ENCODE assay signal across 11 cellular contexts in genomic region chr22:38707984-38708383, GRCh38. TPM values are rescaled to one million over a fixed set of nuclear protein-coding genes. Genes with fewer than 3 reads are reported as not detected.
A peak's percentile ranks its signal among the peaks of the same experiment; 100 is the strongest.
DNase-seq lines count a peak whose midpoint lies in the region; ATAC-seq, FAIRE-seq and TF ChIP-seq lines count a peak whose summit lies in the region.
"Had no signal": no experiment of that assay in that cellular context is flagged by ENCODE, and none has a peak within 500 bp of the region (broad histone marks: within the 10 kb centered on the region; RNA-seq: fewer than 3 reads in every experiment).

No MANE protein-coding gene starts in this region.

- peak overlapping the region; percentile 56 for H3K4me3 Mint-ChIP-seq in activated B cell treated with CpG ODN at 0.5 μM for 24 hours

- no peaks in the 10 kb centered on the region for H3K27me3 Mint-ChIP-seq in activated B cell treated with CpG ODN at 0.5 μM for 24 hours

- intact Hi-C loops in HepG2 (cut with micrococcal nuclease; ENCODE audit: unreplicated experiment), result no loop called here
- intact Hi-C loops in right lobe of liver (cut with DNase I), result no loop called here
- intact Hi-C loops in activated B cell treated with CpG ODN at 0.5 μM for 24 hours (cut with micrococcal nuclease), result loop anchor here (5.0 to 10.0 kb wide), 3 partner anchors 84 to 1337 kb away; partner anchors contain the start of gene DNAL4

- in situ Hi-C loops in HepG2 (cut with HindIII; ENCODE audit: extremely low pct_ligation_motif_present, low pct_unique_long_range_greater_than_20kb), result no loop called here

- H3K4me1 ChIP-seq in HepG2 (ENCODE audit: insufficient read depth, low read length) (peaks cover 36% of the 10 kb centered on the region), right lobe of liver (peaks cover 0 to 27% (median 7%) of the 10 kb centered on the region in 4 donors), keratinocyte (ENCODE audit: control insufficient read depth, extremely low read depth, insufficient read depth, low read length) (peaks cover 24% of the 10 kb centered on the region)

- TF ChIP-seq CTCF in HepG2 (CRISPR knock-in tag; IDR thresholded peaks at IDR 0.05), result no peak
- TF ChIP-seq CTCF in right lobe of liver (IDR thresholded peaks at IDR 0.05), result no peak
- no peak for TF ChIP-seq CTCF in activated B cell treated with CpG ODN at 0.5 μM for 24 hours (IDR thresholded peaks at IDR 0.05)
- TF ChIP-seq CTCF in keratinocyte (optimal IDR thresholded peaks at IDR 0.05 in 1 of 3, IDR thresholded peaks at IDR 0.05 in 1 of 3, conservative IDR thresholded peaks at IDR 0.05 in 1 of 3; ENCODE audit: extremely low read depth in 1 of 3, insufficient read depth in 2 of 3, low read length in 3 of 3), result no peak

- H3K36me3 ChIP-seq in HepG2 (replicated peaks in 1 of 2; ENCODE audit: control insufficient read depth in 1 of 2, insufficient read depth in 2 of 2, low read length in 2 of 2), result peaks cover 11 to 27% of the 10 kb centered on the region in 2 experiments
- peaks cover 0 to 4% (median 0%) of the 10 kb centered on the region in 4 donors for H3K36me3 ChIP-seq in right lobe of liver
- H3K36me3 ChIP-seq in keratinocyte (ENCODE audit: control insufficient read depth in 2 of 2, extremely low read depth in 1 of 2, insufficient read depth in 2 of 2, low read length in 2 of 2), result peaks cover 0 to 14% of the 10 kb centered on the region in 2 experiments

- dilution Hi-C loops in keratinocyte (cut with MboI; ENCODE audit: extremely low pct_ligation_motif_present, low sequenced_read_pairs), result no loop called here

- peaks cover 9% of the 10 kb centered on the region for H3K9me1 ChIP-seq in keratinocyte (ENCODE audit: control insufficient read depth, extremely low read depth, insufficient read depth, low read length)

- FAIRE-seq in HepG2 (lab: Jason Lieb, UNC) (no peak), keratinocyte (lab: Jason Lieb, UNC) (no peak)
- FAIRE-seq: frontal cortex had no signal

- peaks cover 39% of the 10 kb centered on the region for H3K36me3 Mint-ChIP-seq in activated B cell treated with CpG ODN at 0.5 μM for 24 hours (ENCODE audit: low read depth)

- H4K20me1 ChIP-seq in HepG2 (ENCODE audit: insufficient read depth, low read length) (peaks cover 50% of the 10 kb centered on the region), keratinocyte (ENCODE audit: control insufficient read depth, extremely low read depth, insufficient read depth, low read length) (peaks cover 7% of the 10 kb centered on the region)

- BruUV-seq in HepG2 (replicated peaks; lab: Mats Ljungman, UMichigan), result no TSS peak

- peak overlapping the region; percentile 82 to 87 (median 83); a peak in 4 of 6 replicates for H3K4me3 ChIP-seq in HepG2 (replicated peaks in 1 of 3; ENCODE audit: insufficient read depth in 1 of 3, low read depth in 2 of 3, low read length in 3 of 3)
- no peak overlapping the region for H3K4me3 ChIP-seq in right lobe of liver
- H3K4me3 ChIP-seq in keratinocyte (ENCODE audit: control insufficient read depth in 2 of 3, extremely low read depth in 1 of 3, insufficient read depth in 2 of 3, low read depth in 1 of 3, low read length in 3 of 3), result peak overlapping the region in 1 of 3 experiments; percentile 99

- CTCF ChIA-PET in HepG2 (lab: Yijun Ruan, JAX; ENCODE audit: low intra/inter-chr PET ratio, low total read pairs), result no interaction called here
- CTCF ChIA-PET in activated B cell treated with CpG ODN at 0.5 μM for 24 hours (lab: Charles Lee), result interaction anchor here (1.4 kb wide), 1 partner anchor 17 kb away, joined by 3 read pairs; no protein-coding TSS in a partner anchor

- H3K27ac ChIP-seq in HepG2 (ENCODE audit: extremely low read length, insufficient read depth, low read length) (no peak overlapping the region), right lobe of liver (no peak overlapping the region), keratinocyte (ENCODE audit: control insufficient read depth, insufficient read depth, low read length) (no peak overlapping the region)

- H3K4me2 ChIP-seq in HepG2 (ENCODE audit: low read depth, low read length) (peak overlapping the region; percentile 87), keratinocyte (ENCODE audit: control insufficient read depth, extremely low read depth, insufficient read depth, low read depth, low read length) (peak overlapping the region; percentile 98)

- H2AFZ ChIP-seq in HepG2 (ENCODE audit: low read length), result no peak overlapping the region
- no peak overlapping the region for H2AFZ ChIP-seq in keratinocyte (ENCODE audit: control insufficient read depth, low read length)

- H3K9me3 ChIP-seq in HepG2 (ENCODE audit: low read length) (no peaks in the 10 kb centered on the region), right lobe of liver (no peaks in the 10 kb centered on the region), keratinocyte (ENCODE audit: control insufficient read depth, low read depth, low read length) (no peaks in the 10 kb centered on the region)

- POLR2A ChIA-PET in HepG2 (lab: Yijun Ruan, JAX) (interaction anchor here (0.9 to 5.8 kb wide), 9 partner anchors 9 to 48 kb away, joined by 3 to 51 read pairs (median 5); partner anchors contain the start of genes SUN2 and TOMM22), activated B cell treated with CpG ODN at 0.5 μM for 24 hours (lab: Charles Lee) (interaction anchor here (0.8 to 2.7 kb wide), 4 partner anchors 11 to 48 kb away, joined by 3 to 16 read pairs (median 4); partner anchors contain the start of gene SUN2)

- no peak for ATAC-seq in HepG2
- no peak for ATAC-seq in right lobe of liver
- no peak for ATAC-seq in activated B cell treated with CpG ODN at 0.5 μM for 24 hours (ENCODE audit: low read depth)
- ATAC-seq in HG02610 (IDR thresholded peaks at IDR 0.05; ENCODE audit: unreplicated experiment), result no peak

- no peaks in the 10 kb centered on the region for H3K9me3 Mint-ChIP-seq in activated B cell treated with CpG ODN at 0.5 μM for 24 hours

- peaks cover 80% of the 10 kb centered on the region for H3K4me1 Mint-ChIP-seq in activated B cell treated with CpG ODN at 0.5 μM for 24 hours

- no peak for TF ChIP-seq RAD21 in HepG2 (CRISPR knock-in tag; IDR thresholded peaks at IDR 0.05)

- DNase-seq in HepG2 (ENCODE audit: low spot score) (no peak), right lobe of liver (no peak), activated B cell treated with CpG ODN at 0.5 μM for 24 hours (no peak), keratinocyte (ENCODE audit: low read depth, low spot score) (no peak), SHP77 treated with DMSO at 0.1 percent for 48 hours (lab: John Stamatoyannopoulos, UW) (no peak), D341Med (ENCODE audit: low spot score) (no peak), NCI-H82 treated with DMSO at 0.1 percent for 48 hours (lab: John Stamatoyannopoulos, UW; ENCODE audit: unreplicated experiment) (no peak)
- DNase-seq: cerebellar nuclear complex, NCI-H510A had no signal

- H3K79me2 ChIP-seq in HepG2 (ENCODE audit: insufficient read depth, low read length), result peaks cover 71% of the 10 kb centered on the region
- peaks cover 68% of the 10 kb centered on the region for H3K79me2 ChIP-seq in keratinocyte (ENCODE audit: control insufficient read depth, insufficient read depth, low read length)

- no peak for TF ChIP-seq POLR2A in HepG2 (IDR thresholded peaks at IDR 0.05; ENCODE audit: insufficient read depth in 1 of 2, low read depth in 2 of 2, low read length in 2 of 2)
- no peak for TF ChIP-seq POLR2A in right lobe of liver (IDR thresholded peaks at IDR 0.05)

- no peak for TF ChIP-seq EP300 in HepG2 (IDR thresholded peaks at IDR 0.05; ENCODE audit: low read depth in 2 of 2, low read length in 2 of 2)
- no peak for TF ChIP-seq EP300 in HepG2 (CRISPR knock-in tag; IDR thresholded peaks at IDR 0.05; ENCODE audit: borderline replicate concordance)

- 65% methylated on average over 3 of the region's 3 CpGs for WGBS in HepG2 (ENCODE audit: low lambda C conversion rate)
- WGBS in right lobe of liver (ENCODE audit: insufficient coverage, low coverage, low lambda C conversion rate, missing lambda C conversion rate), result 75% methylated on average over 3 of the region's 3 CpGs

- H3K9ac ChIP-seq in HepG2 (ENCODE audit: insufficient read depth, low read depth, low read length), result 0 out of 2 replicates have a peak overlapping the region, but pooled peaks have one; percentile 7
- no peak overlapping the region for H3K9ac ChIP-seq in keratinocyte (ENCODE audit: control insufficient read depth, extremely low read depth, insufficient read depth, low read length)

- H3K27ac Mint-ChIP-seq in activated B cell treated with CpG ODN at 0.5 μM for 24 hours, result peak overlapping the region; percentile 87

- H3K27me3 ChIP-seq in HepG2 (ENCODE audit: control insufficient read depth in 1 of 2, insufficient read depth in 2 of 2, low read length in 2 of 2), result no peaks in the 10 kb centered on the region; a peak in 1 of 5 replicates
- H3K27me3 ChIP-seq in right lobe of liver, result no peaks in the 10 kb centered on the region
- H3K27me3 ChIP-seq in keratinocyte (ENCODE audit: control insufficient read depth, extremely low read depth, insufficient read depth, low read length), result no peaks in the 10 kb centered on the region

RNA-seq across cellular contexts. Expression of gene GTPBP1, which starts 2.2 kb away (rescaled TPM):
- total RNA-seq in HepG2 (2016; rRNA removed; fragmentation: Illumina TruSeq; extraction: Trizol) (22.3 and 24.6 TPM in 2 replicates), right lobe of liver (10 to 100 TPM; 13.4 to 21.6 (median 16.7) TPM), activated B cell treated with CpG ODN at 0.5 μM for 24 hours (90.6 and 103 TPM in 2 replicates)
- 9.4 and 11.9 TPM in 2 replicates for total RNA-seq in HepG2 (2016; cell fraction: cytosol; rRNA removed; fragmentation: Illumina TruSeq; extraction: Trizol; ENCODE audit: low read depth)
- 22.2 and 23.5 TPM in 2 replicates for total RNA-seq in HepG2 (2016; cell fraction: insoluble cytoplasmic fraction; rRNA removed; fragmentation: Illumina TruSeq; extraction: Trizol)
- total RNA-seq in HepG2 (2016; cell fraction: membrane; rRNA removed; fragmentation: Illumina TruSeq; extraction: Trizol), result 10.5 and 13.9 TPM in 2 replicates
- total RNA-seq in HepG2 (2016; cell fraction: nucleus; rRNA removed; fragmentation: Illumina TruSeq; extraction: Trizol), result 28.5 and 30.6 TPM in 2 replicates
- polyA plus RNA-seq in HepG2 (2011; rRNA removed) (27.0 and 34.6 TPM in 2 replicates), keratinocyte (9.7 to 19.8 TPM (median 16.3 TPM) in 3 replicates)
- polyA plus RNA-seq in HepG2 (2011; cell fraction: cytosol; rRNA removed), result 12.2 TPM in 2 replicates
- polyA plus RNA-seq in HepG2 (2011; cell fraction: nucleus; rRNA removed), result 95.6 and 97.7 TPM in 2 replicates
- polyA plus RNA-seq in HepG2 (2012), result 27.1 and 32.6 TPM in 2 replicates
- polyA plus RNA-seq in HepG2 (2016; cell fraction: cytosol; fragmentation: Illumina TruSeq; extraction: Trizol; ENCODE audit: low read depth), result 1.9 and 2.1 TPM in 2 replicates
- polyA plus RNA-seq in HepG2 (2016; cell fraction: insoluble cytoplasmic fraction; fragmentation: Illumina TruSeq; extraction: Trizol; ENCODE audit: low read depth), result 11.2 and 13.8 TPM in 2 replicates
- polyA plus RNA-seq in HepG2 (2016; cell fraction: membrane; fragmentation: Illumina TruSeq; extraction: Trizol; ENCODE audit: low read depth), result 4.8 and 5.6 TPM in 2 replicates
- polyA plus RNA-seq in HepG2 (2016; cell fraction: nucleus; fragmentation: Illumina TruSeq; extraction: Trizol; ENCODE audit: insufficient read depth, low read depth), result 23.2 and 23.4 TPM in 2 replicates
- polyA minus RNA-seq in HepG2 (2011; rRNA and poly(A)+ RNA removed; ENCODE audit: low replicate concordance), result 58.7 and 59.1 TPM in 2 replicates
- polyA minus RNA-seq in HepG2 (2011; cell fraction: cytosol; rRNA and poly(A)+ RNA removed), result 15.1 and 17.8 TPM in 2 replicates
- 81.0 and 88.9 TPM in 2 replicates for polyA minus RNA-seq in HepG2 (2011; cell fraction: nucleus; rRNA and poly(A)+ RNA removed)
- 28.5 TPM for polyA plus RNA-seq in keratinocyte (2011; ENCODE audit: low read depth)
- 7.8 and 12.9 TPM in 2 replicates for polyA plus RNA-seq in keratinocyte (2011; cell fraction: cytosol; rRNA removed)
- polyA plus RNA-seq in keratinocyte (2011; cell fraction: nucleus; rRNA removed), result 28.5 and 32.0 TPM in 2 replicates
- polyA plus RNA-seq in keratinocyte (2012; ENCODE audit: low replicate concordance), result 15.9 and 21.3 TPM in 2 replicates
- 26.2 to 57.6 TPM (median 36.7 TPM) in 3 replicates for polyA minus RNA-seq in keratinocyte
- polyA minus RNA-seq in keratinocyte (2011; cell fraction: cytosol; rRNA and poly(A)+ RNA removed), result 16.3 TPM
- 19.1 and 20.2 TPM in 2 replicates for polyA minus RNA-seq in keratinocyte (2011; cell fraction: nucleus; rRNA and poly(A)+ RNA removed)

RNA-seq across cellular contexts. Expression of gene JOSD1, which starts 7.2 kb away (rescaled TPM):
- total RNA-seq in HepG2 (2016; rRNA removed; fragmentation: Illumina TruSeq; extraction: Trizol) (30.6 and 31.7 TPM in 2 replicates), right lobe of liver (10 to 100 TPM; 13.0 to 32.2 (median 21.7) TPM), activated B cell treated with CpG ODN at 0.5 μM for 24 hours (39.3 and 45.2 TPM in 2 replicates)
- 8.1 and 9.2 TPM in 2 replicates for total RNA-seq in HepG2 (2016; cell fraction: cytosol; rRNA removed; fragmentation: Illumina TruSeq; extraction: Trizol; ENCODE audit: low read depth)
- total RNA-seq in HepG2 (2016; cell fraction: insoluble cytoplasmic fraction; rRNA removed; fragmentation: Illumina TruSeq; extraction: Trizol), result 26.6 and 29.1 TPM in 2 replicates
- 33.4 and 36.1 TPM in 2 replicates for total RNA-seq in HepG2 (2016; cell fraction: membrane; rRNA removed; fragmentation: Illumina TruSeq; extraction: Trizol)
- 17.6 and 22.7 TPM in 2 replicates for total RNA-seq in HepG2 (2016; cell fraction: nucleus; rRNA removed; fragmentation: Illumina TruSeq; extraction: Trizol)
- polyA plus RNA-seq in HepG2 (2011; rRNA removed) (38.4 and 44.5 TPM in 2 replicates), keratinocyte (23.8 to 40.7 TPM (median 32.6 TPM) in 3 replicates)
- polyA plus RNA-seq in HepG2 (2011; cell fraction: cytosol; rRNA removed), result 39.7 and 45.2 TPM in 2 replicates
- polyA plus RNA-seq in HepG2 (2011; cell fraction: nucleus; rRNA removed), result 36.9 and 44.6 TPM in 2 replicates
- 28.7 and 33.3 TPM in 2 replicates for polyA plus RNA-seq in HepG2 (2012)
- 7.4 and 8.3 TPM in 2 replicates for polyA plus RNA-seq in HepG2 (2016; cell fraction: cytosol; fragmentation: Illumina TruSeq; extraction: Trizol; ENCODE audit: low read depth)
- polyA plus RNA-seq in HepG2 (2016; cell fraction: insoluble cytoplasmic fraction; fragmentation: Illumina TruSeq; extraction: Trizol; ENCODE audit: low read depth), result 28.7 and 31.1 TPM in 2 replicates
- 21.8 and 25.8 TPM in 2 replicates for polyA plus RNA-seq in HepG2 (2016; cell fraction: membrane; fragmentation: Illumina TruSeq; extraction: Trizol; ENCODE audit: low read depth)
- polyA plus RNA-seq in HepG2 (2016; cell fraction: nucleus; fragmentation: Illumina TruSeq; extraction: Trizol; ENCODE audit: insufficient read depth, low read depth), result 40.7 and 49.6 TPM in 2 replicates
- 51.9 and 81.6 TPM in 2 replicates for polyA minus RNA-seq in HepG2 (2011; rRNA and poly(A)+ RNA removed; ENCODE audit: low replicate concordance)
- 20.5 and 24.2 TPM in 2 replicates for polyA minus RNA-seq in HepG2 (2011; cell fraction: cytosol; rRNA and poly(A)+ RNA removed)
- polyA minus RNA-seq in HepG2 (2011; cell fraction: nucleus; rRNA and poly(A)+ RNA removed), result 25.5 and 25.6 TPM in 2 replicates
- polyA plus RNA-seq in keratinocyte (2011; ENCODE audit: low read depth), result 6.0 TPM
- polyA plus RNA-seq in keratinocyte (2011; cell fraction: cytosol; rRNA removed), result 29.7 and 32.1 TPM in 2 replicates
- 39.0 and 39.2 TPM in 2 replicates for polyA plus RNA-seq in keratinocyte (2011; cell fraction: nucleus; rRNA removed)
- 20.6 and 34.6 TPM in 2 replicates for polyA plus RNA-seq in keratinocyte (2012; ENCODE audit: low replicate concordance)
- 23.5 to 56.9 TPM (median 33.5 TPM) in 3 replicates for polyA minus RNA-seq in keratinocyte
- 38.6 TPM for polyA minus RNA-seq in keratinocyte (2011; cell fraction: cytosol; rRNA and poly(A)+ RNA removed)
- polyA minus RNA-seq in keratinocyte (2011; cell fraction: nucleus; rRNA and poly(A)+ RNA removed), result 19.1 and 31.5 TPM in 2 replicates

RNA-seq across cellular contexts. Expression of gene TOMM22, which starts 26.2 kb away (rescaled TPM):
- total RNA-seq in HepG2 (2016; rRNA removed; fragmentation: Illumina TruSeq; extraction: Trizol), result 118 and 143 TPM in 2 replicates
- 46.5 and 54.3 TPM in 2 replicates for total RNA-seq in HepG2 (2016; cell fraction: cytosol; rRNA removed; fragmentation: Illumina TruSeq; extraction: Trizol; ENCODE audit: low read depth)
- total RNA-seq in HepG2 (2016; cell fraction: insoluble cytoplasmic fraction; rRNA removed; fragmentation: Illumina TruSeq; extraction: Trizol), result 112 and 138 TPM in 2 replicates
- 120 and 127 TPM in 2 replicates for total RNA-seq in HepG2 (2016; cell fraction: membrane; rRNA removed; fragmentation: Illumina TruSeq; extraction: Trizol)
- total RNA-seq in HepG2 (2016; cell fraction: nucleus; rRNA removed; fragmentation: Illumina TruSeq; extraction: Trizol), result 42.3 and 47.4 TPM in 2 replicates
- 37.3 and 46.9 TPM in 2 replicates for polyA plus RNA-seq in HepG2 (2011; rRNA removed)
- 27.5 and 46.2 TPM in 2 replicates for polyA plus RNA-seq in HepG2 (2011; cell fraction: cytosol; rRNA removed)
- polyA plus RNA-seq in HepG2 (2011; cell fraction: nucleus; rRNA removed), result 8.9 and 10.9 TPM in 2 replicates
- polyA plus RNA-seq in HepG2 (2012), result 46.1 and 62.9 TPM in 2 replicates
- 63.6 and 70.9 TPM in 2 replicates for polyA plus RNA-seq in HepG2 (2016; cell fraction: cytosol; fragmentation: Illumina TruSeq; extraction: Trizol; ENCODE audit: low read depth)
- polyA plus RNA-seq in HepG2 (2016; cell fraction: insoluble cytoplasmic fraction; fragmentation: Illumina TruSeq; extraction: Trizol; ENCODE audit: low read depth), result 161 and 162 TPM in 2 replicates
- polyA plus RNA-seq in HepG2 (2016; cell fraction: membrane; fragmentation: Illumina TruSeq; extraction: Trizol; ENCODE audit: low read depth), result 126 and 148 TPM in 2 replicates
- polyA plus RNA-seq in HepG2 (2016; cell fraction: nucleus; fragmentation: Illumina TruSeq; extraction: Trizol; ENCODE audit: insufficient read depth, low read depth), result 85.7 and 87.7 TPM in 2 replicates
- polyA minus RNA-seq in HepG2 (2011; rRNA and poly(A)+ RNA removed; ENCODE audit: low replicate concordance), result 34.4 and 37.5 TPM in 2 replicates
- polyA minus RNA-seq in HepG2 (2011; cell fraction: cytosol; rRNA and poly(A)+ RNA removed), result 28.1 and 28.5 TPM in 2 replicates
- polyA minus RNA-seq in HepG2 (2011; cell fraction: nucleus; rRNA and poly(A)+ RNA removed), result 11.8 and 15.4 TPM in 2 replicates
- 10 to 100 TPM; 23.2 to 36.8 (median 32.4) TPM for total RNA-seq in right lobe of liver
- 99.4 and 109 TPM in 2 replicates for total RNA-seq in activated B cell treated with CpG ODN at 0.5 μM for 24 hours
- 45.3 to 85.6 TPM (median 81.8 TPM) in 3 replicates for polyA plus RNA-seq in keratinocyte
- 22.0 TPM for polyA plus RNA-seq in keratinocyte (2011; ENCODE audit: low read depth)
- polyA plus RNA-seq in keratinocyte (2011; cell fraction: cytosol; rRNA removed), result 55.9 and 94.3 TPM in 2 replicates
- polyA plus RNA-seq in keratinocyte (2011; cell fraction: nucleus; rRNA removed), result 23.1 and 24.1 TPM in 2 replicates
- 48.1 and 71.8 TPM in 2 replicates for polyA plus RNA-seq in keratinocyte (2012; ENCODE audit: low replicate concordance)
- polyA minus RNA-seq in keratinocyte, result 20.3 to 50.9 TPM (median 35.2 TPM) in 3 replicates
- polyA minus RNA-seq in keratinocyte (2011; cell fraction: cytosol; rRNA and poly(A)+ RNA removed), result 41.4 TPM
- 5.1 and 9.5 TPM in 2 replicates for polyA minus RNA-seq in keratinocyte (2011; cell fraction: nucleus; rRNA and poly(A)+ RNA removed)

RNA-seq across cellular contexts. Expression of gene SUN2, which starts 47.8 kb away (rescaled TPM):
- total RNA-seq in HepG2 (2016; rRNA removed; fragmentation: Illumina TruSeq; extraction: Trizol) (18.2 and 45.6 TPM in 2 replicates), right lobe of liver (100 to 1,000 TPM; 104 to 174 (median 144) TPM), activated B cell treated with CpG ODN at 0.5 μM for 24 hours (122 and 146 TPM in 2 replicates)
- total RNA-seq in HepG2 (2016; cell fraction: cytosol; rRNA removed; fragmentation: Illumina TruSeq; extraction: Trizol; ENCODE audit: low read depth), result 7.7 and 8.7 TPM in 2 replicates
- 15.8 and 46.5 TPM in 2 replicates for total RNA-seq in HepG2 (2016; cell fraction: insoluble cytoplasmic fraction; rRNA removed; fragmentation: Illumina TruSeq; extraction: Trizol)
- total RNA-seq in HepG2 (2016; cell fraction: membrane; rRNA removed; fragmentation: Illumina TruSeq; extraction: Trizol), result 8.0 and 10.1 TPM in 2 replicates
- total RNA-seq in HepG2 (2016; cell fraction: nucleus; rRNA removed; fragmentation: Illumina TruSeq; extraction: Trizol), result 45.0 and 55.0 TPM in 2 replicates
- polyA plus RNA-seq in HepG2 (2011; rRNA removed) (56.6 and 94.4 TPM in 2 replicates), keratinocyte (15.9 to 23.2 TPM (median 21.9 TPM) in 3 replicates)
- 56.4 and 70.2 TPM in 2 replicates for polyA plus RNA-seq in HepG2 (2011; cell fraction: cytosol; rRNA removed)
- 131 and 136 TPM in 2 replicates for polyA plus RNA-seq in HepG2 (2011; cell fraction: nucleus; rRNA removed)
- 54.3 and 62.5 TPM in 2 replicates for polyA plus RNA-seq in HepG2 (2012)
- polyA plus RNA-seq in HepG2 (2016; cell fraction: cytosol; fragmentation: Illumina TruSeq; extraction: Trizol; ENCODE audit: low read depth), result 1.7 and 2.0 TPM in 2 replicates
- polyA plus RNA-seq in HepG2 (2016; cell fraction: insoluble cytoplasmic fraction; fragmentation: Illumina TruSeq; extraction: Trizol; ENCODE audit: low read depth), result 13.1 and 15.6 TPM in 2 replicates
- 2.6 and 3.3 TPM in 2 replicates for polyA plus RNA-seq in HepG2 (2016; cell fraction: membrane; fragmentation: Illumina TruSeq; extraction: Trizol; ENCODE audit: low read depth)
- 64.6 and 66.8 TPM in 2 replicates for polyA plus RNA-seq in HepG2 (2016; cell fraction: nucleus; fragmentation: Illumina TruSeq; extraction: Trizol; ENCODE audit: insufficient read depth, low read depth)
- polyA minus RNA-seq in HepG2 (2011; rRNA and poly(A)+ RNA removed; ENCODE audit: low replicate concordance), result 70.8 and 210 TPM in 2 replicates
- polyA minus RNA-seq in HepG2 (2011; cell fraction: cytosol; rRNA and poly(A)+ RNA removed), result 64.5 and 71.6 TPM in 2 replicates
- polyA minus RNA-seq in HepG2 (2011; cell fraction: nucleus; rRNA and poly(A)+ RNA removed), result 46.5 and 51.3 TPM in 2 replicates
- 27.4 TPM for polyA plus RNA-seq in keratinocyte (2011; ENCODE audit: low read depth)
- polyA plus RNA-seq in keratinocyte (2011; cell fraction: cytosol; rRNA removed), result 4.7 and 7.9 TPM in 2 replicates
- polyA plus RNA-seq in keratinocyte (2011; cell fraction: nucleus; rRNA removed), result 40.0 and 46.0 TPM in 2 replicates
- 22.5 and 30.2 TPM in 2 replicates for polyA plus RNA-seq in keratinocyte (2012; ENCODE audit: low replicate concordance)
- 34.9 to 94.3 TPM (median 45.6 TPM) in 3 replicates for polyA minus RNA-seq in keratinocyte
- polyA minus RNA-seq in keratinocyte (2011; cell fraction: cytosol; rRNA and poly(A)+ RNA removed), result 35.5 TPM
- 72.8 and 78.4 TPM in 2 replicates for polyA minus RNA-seq in keratinocyte (2011; cell fraction: nucleus; rRNA and poly(A)+ RNA removed)

RNA-seq across cellular contexts. Expression of gene CBY1, which starts 51.5 kb away (rescaled TPM):
- total RNA-seq in HepG2 (2016; rRNA removed; fragmentation: Illumina TruSeq; extraction: Trizol), result 19.7 and 28.8 TPM in 2 replicates
- 12.4 and 14.6 TPM in 2 replicates for total RNA-seq in HepG2 (2016; cell fraction: cytosol; rRNA removed; fragmentation: Illumina TruSeq; extraction: Trizol; ENCODE audit: low read depth)
- total RNA-seq in HepG2 (2016; cell fraction: insoluble cytoplasmic fraction; rRNA removed; fragmentation: Illumina TruSeq; extraction: Trizol), result 24.0 and 29.9 TPM in 2 replicates
- total RNA-seq in HepG2 (2016; cell fraction: membrane; rRNA removed; fragmentation: Illumina TruSeq; extraction: Trizol), result 25.8 and 26.9 TPM in 2 replicates
- 10.3 and 13.5 TPM in 2 replicates for total RNA-seq in HepG2 (2016; cell fraction: nucleus; rRNA removed; fragmentation: Illumina TruSeq; extraction: Trizol)
- 18.1 and 20.3 TPM in 2 replicates for polyA plus RNA-seq in HepG2 (2011; rRNA removed)
- polyA plus RNA-seq in HepG2 (2011; cell fraction: cytosol; rRNA removed), result 20.1 and 21.1 TPM in 2 replicates
- 10.3 and 10.6 TPM in 2 replicates for polyA plus RNA-seq in HepG2 (2011; cell fraction: nucleus; rRNA removed)
- 11.6 and 15.0 TPM in 2 replicates for polyA plus RNA-seq in HepG2 (2012)
- polyA plus RNA-seq in HepG2 (2016; cell fraction: cytosol; fragmentation: Illumina TruSeq; extraction: Trizol; ENCODE audit: low read depth), result 18.2 and 24.7 TPM in 2 replicates
- polyA plus RNA-seq in HepG2 (2016; cell fraction: insoluble cytoplasmic fraction; fragmentation: Illumina TruSeq; extraction: Trizol; ENCODE audit: low read depth), result 43.2 and 46.0 TPM in 2 replicates
- polyA plus RNA-seq in HepG2 (2016; cell fraction: membrane; fragmentation: Illumina TruSeq; extraction: Trizol; ENCODE audit: low read depth), result 26.2 and 31.2 TPM in 2 replicates
- 33.6 and 34.6 TPM in 2 replicates for polyA plus RNA-seq in HepG2 (2016; cell fraction: nucleus; fragmentation: Illumina TruSeq; extraction: Trizol; ENCODE audit: insufficient read depth, low read depth)
- polyA minus RNA-seq in HepG2 (2011; rRNA and poly(A)+ RNA removed; ENCODE audit: low replicate concordance), result 11.2 and 14.1 TPM in 2 replicates
- 4.4 and 4.7 TPM in 2 replicates for polyA minus RNA-seq in HepG2 (2011; cell fraction: cytosol; rRNA and poly(A)+ RNA removed)
- polyA minus RNA-seq in HepG2 (2011; cell fraction: nucleus; rRNA and poly(A)+ RNA removed), result 7.9 and 10.8 TPM in 2 replicates
- total RNA-seq in right lobe of liver, result 10 to 100 TPM in 4 of 6 experiments, 1 to 10 TPM in 2; 6.1 to 14.4 (median 11.6) TPM
- total RNA-seq in activated B cell treated with CpG ODN at 0.5 μM for 24 hours, result 7.3 and 14.1 TPM in 2 replicates
- 39.5 to 45.0 TPM (median 40.3 TPM) in 3 replicates for polyA plus RNA-seq in keratinocyte
- polyA plus RNA-seq in keratinocyte (2011; ENCODE audit: low read depth), result 18.5 TPM
- polyA plus RNA-seq in keratinocyte (2011; cell fraction: cytosol; rRNA removed), result 30.3 and 34.5 TPM in 2 replicates
- 24.3 and 24.5 TPM in 2 replicates for polyA plus RNA-seq in keratinocyte (2011; cell fraction: nucleus; rRNA removed)
- 21.4 and 36.6 TPM in 2 replicates for polyA plus RNA-seq in keratinocyte (2012; ENCODE audit: low replicate concordance)
- 11.8 to 24.6 TPM (median 16.6 TPM) in 3 replicates for polyA minus RNA-seq in keratinocyte
- 7.9 TPM for polyA minus RNA-seq in keratinocyte (2011; cell fraction: cytosol; rRNA and poly(A)+ RNA removed)
- polyA minus RNA-seq in keratinocyte (2011; cell fraction: nucleus; rRNA and poly(A)+ RNA removed), result 5.1 and 12.6 TPM in 2 replicates

Comparison
In these comparisons a context has a peak if more than half of its experiments do, and no peak if none do; other contexts are left out.
1. H3K4me3 ChIP-seq: peak in HepG2 (3 of 3); none in right lobe of liver (0 of 3).